14 cellular contexts compared by ENCODE assay signal in genomic region chr3:190092250-190092649, GRCh38. TPM values are rescaled to one million over a fixed set of nuclear protein-coding genes. Genes with fewer than 3 reads are reported as not detected.
DNase-seq lines count a peak whose midpoint lies in the region; ATAC-seq and TF ChIP-seq lines count a peak whose summit lies in the region.
"Had no signal": no experiment of that assay in that cellular context is flagged by ENCODE, and none has a peak within 500 bp of the region (broad histone marks: within the 10 kb centered on the region; RNA-seq: fewer than 3 reads in every experiment).

No MANE protein-coding gene starts in this region.

- no peak overlapping the region for H2BK5ac ChIP-seq in mesenchymal stem cell (ENCODE audit: low read depth, low read length, poor library complexity, severe bottlenecking)

- H4K91ac ChIP-seq in mesenchymal stem cell (ENCODE audit: low read length), result no peak overlapping the region

- no peak overlapping the region for H3K23ac ChIP-seq in mesenchymal stem cell (ENCODE audit: low read length in 2 of 2)

- ATAC-seq in GM21423 (IDR thresholded peaks at IDR 0.05; ENCODE audit: unreplicated experiment) (no peak), HG03159 (IDR thresholded peaks at IDR 0.05; ENCODE audit: unreplicated experiment) (no peak)
- ATAC-seq: psoas muscle; stimulated activated memory B cell treated with anti-CD40 and anti-IgM and Interleukin-4, amounts not matched to agents 10 μg/mL and 1 μg/mL and 100 μg/mL, for 72 hours had no signal

- H3K27me3 ChIP-seq in mesenchymal stem cell (ENCODE audit: control insufficient read depth in 1 of 2, insufficient read depth in 1 of 2, low read length in 2 of 2), result no peaks in the 10 kb centered on the region

- no peak overlapping the region for H2BK15ac ChIP-seq in mesenchymal stem cell (ENCODE audit: low read depth, poor library complexity, severe bottlenecking)

- TF ChIP-seq CTCF in choroid plexus epithelial cell (conservative IDR thresholded peaks at IDR 0.05; ENCODE audit: low read depth, low read length), result no peak

- DNase-seq in D341Med (ENCODE audit: low spot score) (peak; percentile 48), NCI-H226 (peak; percentile 79), choroid plexus epithelial cell (ENCODE audit: low read depth) (peak; percentile 82), mesenchymal stem cell (peak; percentile 94), DMS153 (lab: John Stamatoyannopoulos, UW) (no peak), activated T-cell treated with anti-CD3 and anti-CD28 coated beads for 4 hours (no peak)
- DNase-seq: activated naive CD8-positive, alpha-beta T cell treated with anti-CD3 and anti-CD28 coated beads, Interleukin-2, amount 10 ng/mL, durations not matched to agents 7 days and 5 days; DMS53; NCI-H187 treated with DMSO at 0.1 percent for 48 hours; psoas muscle had no signal

- H3K9me3 ChIP-seq in mesenchymal stem cell (ENCODE audit: control insufficient read depth, low read length), result no peaks in the 10 kb centered on the region
- H3K9me3 ChIP-seq: psoas muscle had no signal

- H3K4ac ChIP-seq in mesenchymal stem cell (ENCODE audit: low read depth in 1 of 2, low read length in 2 of 2), result no peak overlapping the region

- no CpG with 5 or more reads among the region's 2 CpGs for WGBS in mesenchymal stem cell

- H3K79me1 ChIP-seq in mesenchymal stem cell (replicated peaks; ENCODE audit: low read length, poor library complexity, severe bottlenecking), result peaks cover 2% of the 10 kb centered on the region

- H2BK120ac ChIP-seq in mesenchymal stem cell (ENCODE audit: low read depth, low read length), result no peak overlapping the region

- H3K4me1 ChIP-seq in mesenchymal stem cell (ENCODE audit: control insufficient read depth, insufficient read depth, low read depth, low read length), result peaks cover 6% of the 10 kb centered on the region
- H3K4me1 ChIP-seq: psoas muscle had no signal

- no peak overlapping the region for H2AFZ ChIP-seq in mesenchymal stem cell (ENCODE audit: low read depth, low read length)

- no peak overlapping the region for H2AK5ac ChIP-seq in mesenchymal stem cell (ENCODE audit: low read length, severe bottlenecking)

- peak overlapping the region; percentile 82 for H3K27ac ChIP-seq in mesenchymal stem cell (ENCODE audit: low read length, poor library complexity, severe bottlenecking)
- H3K27ac ChIP-seq: psoas muscle, VCaP had no signal

- no peak overlapping the region for H3K9ac ChIP-seq in mesenchymal stem cell (ENCODE audit: low read length)

- H2BK12ac ChIP-seq in mesenchymal stem cell (ENCODE audit: low read length in 2 of 2), result no peak overlapping the region

- peak overlapping the region in 1 of 2 experiments; percentile 29 for H3K18ac ChIP-seq in mesenchymal stem cell (ENCODE audit: low read depth in 1 of 2, low read length in 2 of 2)

- no peak overlapping the region for H4K8ac ChIP-seq in mesenchymal stem cell (ENCODE audit: low read length)

- no peak overlapping the region for H3K4me2 ChIP-seq in mesenchymal stem cell (ENCODE audit: low read length, poor library complexity, severe bottlenecking)

- H3K36me3 ChIP-seq in mesenchymal stem cell (ENCODE audit: control insufficient read depth in 1 of 2, insufficient read depth in 2 of 2, low read depth in 1 of 2, low read length in 2 of 2), result no peaks in the 10 kb centered on the region

- H3K4me3 ChIP-seq in choroid plexus epithelial cell (ENCODE audit: low read depth, low read length) (no peak overlapping the region), mesenchymal stem cell (ENCODE audit: insufficient read depth in 1 of 2, low read depth in 1 of 2, low read length in 2 of 2) (no peak overlapping the region)
- H3K4me3 ChIP-seq: psoas muscle had no signal

- H3K14ac ChIP-seq in mesenchymal stem cell (ENCODE audit: low read length in 2 of 2), result no peak overlapping the region

RNA-seq across cellular contexts. Expression of gene P3H2, which starts 28.4 kb away (rescaled TPM):
- 43.0 TPM for polyA plus RNA-seq in mesenchymal stem cell (2013, experiment 1 of 2)
- polyA plus RNA-seq in mesenchymal stem cell (2013, experiment 2 of 2), result 45.7 TPM

Comparison
In these comparisons a context has a peak if more than half of its experiments do, and no peak if none do; other contexts are left out.
1. DNase-seq: peak in D341Med (single experiment), NCI-H226 (single experiment), choroid plexus epithelial cell (single experiment) and mesenchymal stem cell (single experiment); none in DMS153 (single experiment) and activated T-cell treated with anti-CD3 and anti-CD28 coated beads for 4 hours (single experiment).